6 cellular contexts compared by ENCODE assay signal in the genomic region with DNA sequence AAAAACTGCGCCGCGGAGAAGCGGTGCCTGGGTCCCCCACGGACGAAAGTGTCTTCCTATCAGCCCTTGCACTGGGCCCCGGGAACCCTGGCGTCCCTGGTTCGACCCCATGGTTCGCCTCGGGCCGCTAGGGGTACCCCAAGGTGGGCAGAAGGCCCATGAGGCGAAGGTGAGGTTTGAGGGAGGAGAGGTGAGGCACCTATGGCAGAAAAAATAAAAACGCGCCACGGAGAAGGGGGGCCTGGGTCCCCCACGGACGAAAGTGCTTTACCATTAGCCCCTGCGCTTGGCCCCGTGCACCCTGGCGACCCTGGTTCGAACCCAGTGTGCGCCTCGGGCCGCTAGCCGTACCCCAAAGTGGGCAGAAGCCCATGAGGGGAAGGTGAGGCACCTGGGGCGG.
DNase-seq lines count a peak whose midpoint lies in the region; ATAC-seq and TF ChIP-seq lines count a peak whose summit lies in the region.
"Not testable (repeated sequence)": the region's sequence is repeated elsewhere in the genome, so short reads cannot be mapped to it uniquely, and the experiment has no call there.

No MANE protein-coding gene starts in this region.

- peak; percentile 4 for DNase-seq in MM.1S
- peak; percentile 31 for DNase-seq in activated effector memory CD4-positive, alpha-beta T cell treated with anti-CD3 and anti-CD28 coated beads, Interleukin-2, amount 50 U/mL, for 16 hours
- peak; percentile 18 for DNase-seq in left ventricle myocardium superior
- peak; percentile 80 for DNase-seq in osteocyte (ENCODE audit: extremely low spot score, unreplicated experiment)
- peak; percentile 39 for DNase-seq in ureter (ENCODE audit: low spot score)

- not testable (repeated sequence) for H3K79me2 ChIP-seq in MM.1S (ENCODE audit: low read length)

- H3K4me3 Mint-ChIP-seq in osteocyte (ENCODE audit: unreplicated experiment): not testable (repeated sequence)

- H3K36me3 Mint-ChIP-seq in osteocyte (ENCODE audit: unreplicated experiment): not testable (repeated sequence)

- H3K9ac ChIP-seq in MM.1S (ENCODE audit: low read length): not testable (repeated sequence)

- H3K27me3 ChIP-seq in MM.1S (replicated peaks; ENCODE audit: insufficient read depth, low read length): not testable (repeated sequence)

- H3K4me1 ChIP-seq in MM.1S (ENCODE audit: low read length): not testable (repeated sequence)

- not testable (repeated sequence) for H3K4me3 ChIP-seq in MM.1S (ENCODE audit: low read length)

- H4K20me1 ChIP-seq in MM.1S (ENCODE audit: insufficient read depth, low read length): not testable (repeated sequence)

- not testable (repeated sequence) for H3K27ac Mint-ChIP-seq in osteocyte (ENCODE audit: unreplicated experiment)

- not testable (repeated sequence) for H3K4me2 ChIP-seq in MM.1S (ENCODE audit: low read depth, low read length)

- not testable (repeated sequence) for H3K27me3 Mint-ChIP-seq in osteocyte (ENCODE audit: unreplicated experiment)

- not testable (repeated sequence) for TF ChIP-seq CTCF in MM.1S (IDR thresholded peaks at IDR 0.05; ENCODE audit: low read length); VCaP (conservative IDR thresholded peaks at IDR 0.05); osteocyte (IDR thresholded peaks at IDR 0.05)

- H3K4me1 Mint-ChIP-seq in osteocyte (ENCODE audit: unreplicated experiment): not testable (repeated sequence)

- H3K9me3 ChIP-seq in MM.1S (replicated peaks; ENCODE audit: insufficient read depth, low read length): not testable (repeated sequence)

- H3K36me3 ChIP-seq in MM.1S (replicated peaks; ENCODE audit: insufficient read depth, low read length): not testable (repeated sequence)

- not testable (repeated sequence) for H3K9me3 Mint-ChIP-seq in osteocyte (ENCODE audit: unreplicated experiment)

- H2AFZ ChIP-seq in MM.1S (ENCODE audit: low read length): not testable (repeated sequence)

- not testable (repeated sequence) for ATAC-seq in left ventricle myocardium superior

- H3K9me2 ChIP-seq in MM.1S (replicated peaks; ENCODE audit: insufficient read depth, low read length): not testable (repeated sequence)

- H3K27ac ChIP-seq in MM.1S (ENCODE audit: low read length): not testable (repeated sequence)
- H3K27ac ChIP-seq in VCaP: peak overlapping the region; percentile 29; the same call in 1 of the 2 replicates

- intact Hi-C loops in left ventricle myocardium superior (cut with micrococcal nuclease): not testable (repeated sequence)

- not testable (repeated sequence) for H3F3A ChIP-seq in MM.1S (ENCODE audit: insufficient read depth, low read length)

Comparison
In these comparisons a context has a peak if more than half of its experiments do, and no peak if none do; other contexts are left out.
1. DNase-seq: peak in every context shown above with its lines; median percentile 80 in osteocyte; 39 in ureter; 31 in activated effector memory CD4-positive, alpha-beta T cell treated with anti-CD3 and anti-CD28 coated beads, Interleukin-2, amount 50 U/mL, for 16 hours; 18 in left ventricle myocardium superior; 4 in MM.1S.